ENCODE assay signal across 2 cellular contexts in genomic region chr4:78244691-78245485, GRCh38.
TF ChIP-seq lines count a peak whose summit lies in the region.

No MANE protein-coding gene starts in this region.

TF ChIP-seq in HEK293, 187 proteins besides CTCF, POLR2A, EP300 and RAD21 (continued from another document):
- TF ChIP-seq, protein P1, sequence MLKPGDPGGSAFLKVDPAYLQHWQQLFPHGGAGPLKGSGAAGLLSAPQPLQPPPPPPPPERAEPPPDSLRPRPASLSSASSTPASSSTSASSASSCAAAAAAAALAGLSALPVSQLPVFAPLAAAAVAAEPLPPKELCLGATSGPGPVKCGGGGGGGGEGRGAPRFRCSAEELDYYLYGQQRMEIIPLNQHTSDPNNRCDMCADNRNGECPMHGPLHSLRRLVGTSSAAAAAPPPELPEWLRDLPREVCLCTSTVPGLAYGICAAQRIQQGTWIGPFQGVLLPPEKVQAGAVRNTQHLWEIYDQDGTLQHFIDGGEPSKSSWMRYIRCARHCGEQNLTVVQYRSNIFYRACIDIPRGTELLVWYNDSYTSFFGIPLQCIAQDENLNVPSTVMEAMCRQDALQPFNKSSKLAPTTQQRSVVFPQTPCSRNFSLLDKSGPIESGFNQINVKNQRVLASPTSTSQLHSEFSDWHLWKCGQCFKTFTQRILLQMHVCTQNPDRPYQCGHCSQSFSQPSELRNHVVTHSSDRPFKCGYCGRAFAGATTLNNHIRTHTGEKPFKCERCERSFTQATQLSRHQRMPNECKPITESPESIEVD (tag by site-specific recombination; IDR thresholded peaks at IDR 0.05) = peak; percentile 48
- no peak for TF ChIP-seq ZNF211 (tag by site-specific recombination; IDR thresholded peaks at IDR 0.05; ENCODE audit: low read depth)
- TF ChIP-seq, protein P2, sequence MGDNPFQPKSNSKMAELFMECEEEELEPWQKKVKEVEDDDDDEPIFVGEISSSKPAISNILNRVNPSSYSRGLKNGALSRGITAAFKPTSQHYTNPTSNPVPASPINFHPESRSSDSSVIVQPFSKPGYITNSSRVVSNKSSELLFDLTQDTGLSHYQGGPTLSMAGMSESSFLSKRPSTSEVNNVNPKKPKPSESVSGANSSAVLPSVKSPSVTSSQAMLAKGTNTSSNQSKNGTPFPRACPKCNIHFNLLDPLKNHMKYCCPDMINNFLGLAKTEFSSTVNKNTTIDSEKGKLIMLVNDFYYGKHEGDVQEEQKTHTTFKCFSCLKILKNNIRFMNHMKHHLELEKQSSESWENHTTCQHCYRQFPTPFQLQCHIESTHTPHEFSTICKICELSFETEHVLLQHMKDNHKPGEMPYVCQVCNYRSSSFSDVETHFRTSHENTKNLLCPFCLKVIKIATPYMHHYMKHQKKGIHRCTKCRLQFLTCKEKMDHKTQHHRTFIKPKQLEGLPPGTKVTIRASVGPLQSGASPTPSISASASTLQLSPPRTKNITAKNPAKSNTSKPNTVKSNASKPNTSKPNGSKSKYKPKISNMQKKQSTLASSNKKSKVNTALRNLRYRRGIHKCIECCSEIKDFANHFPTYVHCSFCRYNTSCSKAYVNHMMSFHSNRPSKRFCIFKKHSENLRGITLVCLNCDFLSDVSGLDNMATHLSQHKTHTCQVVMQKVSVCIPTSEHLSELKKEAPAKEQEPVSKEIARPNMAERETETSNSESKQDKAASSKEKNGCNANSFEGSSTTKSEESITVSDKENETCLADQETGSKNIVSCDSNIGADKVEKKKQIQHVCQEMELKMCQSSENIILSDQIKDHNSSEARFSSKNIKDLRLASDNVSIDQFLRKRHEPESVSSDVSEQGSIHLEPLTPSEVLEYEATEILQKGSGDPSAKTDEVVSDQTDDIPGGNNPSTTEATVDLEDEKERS (tag by site-specific recombination; IDR thresholded peaks at IDR 0.05) = no peak
- TF ChIP-seq ZBTB6 (tag by site-specific recombination; IDR thresholded peaks at IDR 0.05) = no peak
- no peak for TF ChIP-seq YY1 (tag by site-specific recombination; IDR thresholded peaks at IDR 0.05)
- TF ChIP-seq ZSCAN16 (tag by site-specific recombination; IDR thresholded peaks at IDR 0.05) = no peak
- peak; percentile 14; the same call in 1 of the 2 replicates for TF ChIP-seq PRDM1 (tag by site-specific recombination; IDR thresholded peaks at IDR 0.05)
TF ChIP-seq in HEK293: peak in this region for 2.

TF ChIP-seq in H1, 55 proteins besides CTCF, POLR2A, EP300 and RAD21 (continued from another document):
- TF ChIP-seq PHF8 (conservative IDR thresholded peaks at IDR 0.05; ENCODE audit: low read depth, low read length) = no peak
- no peak for TF ChIP-seq CEBPB (IDR thresholded peaks at IDR 0.05; ENCODE audit: low read depth, low read length)
- no peak for TF ChIP-seq E2F6 (IDR thresholded peaks at IDR 0.05)
- no peak for TF ChIP-seq JUND (IDR thresholded peaks at IDR 0.05; ENCODE audit: low read length)
- TF ChIP-seq SP4 (IDR thresholded peaks at IDR 0.05; ENCODE audit: low read length) = no peak
- no peak for TF ChIP-seq SAP30 (IDR thresholded peaks at IDR 0.05; ENCODE audit: insufficient read depth, insufficient replicate concordance, low read length)
- no peak for TF ChIP-seq TCF12 (IDR thresholded peaks at IDR 0.05; ENCODE audit: low read depth, low read length)
- no peak for TF ChIP-seq YY1 (IDR thresholded peaks at IDR 0.05; ENCODE audit: low read depth, low read length)
